ENCODE assay signal across 27 cellular contexts in the genomic region with DNA sequence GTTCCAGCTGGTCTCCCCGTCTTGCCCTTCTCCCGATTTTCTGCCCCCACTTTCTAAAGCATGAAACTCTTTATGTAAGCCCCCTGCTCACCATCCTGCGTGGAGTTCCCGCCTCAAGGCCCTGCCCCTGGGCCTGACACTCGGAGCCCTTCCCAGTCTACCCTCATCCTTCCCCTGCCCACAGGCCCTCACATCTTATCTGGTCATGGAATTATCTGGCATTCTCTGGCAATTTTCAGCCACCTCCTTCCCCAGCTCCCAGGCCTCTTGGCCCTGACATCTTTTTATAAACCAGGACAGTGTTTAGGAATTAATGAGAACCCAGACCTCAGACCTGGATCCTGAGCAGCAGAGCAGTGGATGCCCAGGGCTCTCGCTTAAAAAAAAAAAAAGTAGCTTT.
"Had no signal": no experiment of that assay in that cellular context is flagged by ENCODE, and none has a peak within 500 bp of the region (broad histone marks: within the 10 kb centered on the region; RNA-seq: fewer than 3 reads in every experiment).

No MANE protein-coding gene starts in this region.

- H3K27ac ChIP-seq: brain microvascular endothelial cell, SK-N-MC had no signal

- H3K27me3 ChIP-seq: brain microvascular endothelial cell had no signal

- H3K4me1 Mint-ChIP-seq: WTC11 had no signal

- DNase-seq: activated CD4-positive, alpha-beta T cell treated with anti-CD3 and anti-CD28 coated beads for 48 hours; activated CD4-positive, alpha-beta T cell treated with anti-CD3 and anti-CD28 coated beads, Interleukin-2, amount 50 U/mL, for 4 hours; activated CD4-positive, CD25-positive, alpha-beta regulatory T cell treated with anti-CD3 and anti-CD28 coated beads, Interleukin-2, amount 50 U/mL, for 72 hours; activated CD8-positive, alpha-beta memory T cell treated with anti-CD3 and anti-CD28 coated beads, Interleukin-2, amount 50 U/mL, for 48 hours; activated CD8-positive, alpha-beta T cell treated with anti-CD3 and anti-CD28 coated beads, Interleukin-2, amount 10 ng/mL, durations not matched to agents 7 days and 5 days; activated effector memory CD4-positive, alpha-beta T cell treated with anti-CD3 and anti-CD28 coated beads, Interleukin-2, amount 50 U/mL, for 16 hours; activated naive CD4-positive, alpha-beta T cell treated with Interleukin-2 at 50 U/mL for 16 hours; activated T-cell treated with anti-CD3 and anti-CD28 coated beads, Interleukin-2, amount 50 U/mL, for 4 hours; brain microvascular endothelial cell; KG1; NCI-H1092; NCI-H1694; NCI-H2029; NCI-H2107; NCI-H2171 treated with DMSO at 0.1 percent for 48 hours; NCI-H226; NCI-H526 treated with DMSO at 0.1 percent for 48 hours; NCI-H82; OCI-M1; RPMI8226; SW 1271 had no signal

- H3K27me3 Mint-ChIP-seq: IgD-negative memory B cell had no signal

- H3K27ac Mint-ChIP-seq: activated CD8-positive, alpha-beta T cell treated with anti-CD3 and anti-CD28 coated beads, Interleukin-2, amount 10 ng/mL, durations not matched to agents 7 days and 5 days; IgD-negative memory B cell; WTC11 had no signal

- H3K4me3 Mint-ChIP-seq: activated CD8-positive, alpha-beta T cell treated with anti-CD3 and anti-CD28 coated beads, Interleukin-2, amount 10 ng/mL, durations not matched to agents 7 days and 5 days; activated T-cell treated with anti-CD3 and anti-CD28 coated beads, Interleukin-2, amount 50 U/mL, for 4 hours; IgD-negative memory B cell; WTC11 had no signal

- H3K4me3 ChIP-seq: SK-N-MC had no signal

- ATAC-seq: activated CD8-positive, alpha-beta T cell treated with anti-CD3 and anti-CD28 coated beads, Interleukin-2, amount 10 ng/mL, durations not matched to agents 7 days and 5 days; activated naive CD4-positive, alpha-beta T cell treated with anti-CD3 and anti-CD28 coated beads, Interleukin-2, amount 50 U/mL, for 72 hours; activated T-cell treated with anti-CD3 and anti-CD28 coated beads, Interleukin-2, amount 50 U/mL, for 4 hours; Panc1; Right ventricle myocardium inferior; WTC11 had no signal

- H3K9me3 Mint-ChIP-seq: activated naive CD4-positive, alpha-beta T cell treated with anti-CD3 and anti-CD28 coated beads, Interleukin-2, amount 50 U/mL, for 72 hours; activated T-cell treated with anti-CD3 and anti-CD28 coated beads, Interleukin-2, amount 50 U/mL, for 4 hours; IgD-negative memory B cell; WTC11 had no signal
